In the genomic region with DNA sequence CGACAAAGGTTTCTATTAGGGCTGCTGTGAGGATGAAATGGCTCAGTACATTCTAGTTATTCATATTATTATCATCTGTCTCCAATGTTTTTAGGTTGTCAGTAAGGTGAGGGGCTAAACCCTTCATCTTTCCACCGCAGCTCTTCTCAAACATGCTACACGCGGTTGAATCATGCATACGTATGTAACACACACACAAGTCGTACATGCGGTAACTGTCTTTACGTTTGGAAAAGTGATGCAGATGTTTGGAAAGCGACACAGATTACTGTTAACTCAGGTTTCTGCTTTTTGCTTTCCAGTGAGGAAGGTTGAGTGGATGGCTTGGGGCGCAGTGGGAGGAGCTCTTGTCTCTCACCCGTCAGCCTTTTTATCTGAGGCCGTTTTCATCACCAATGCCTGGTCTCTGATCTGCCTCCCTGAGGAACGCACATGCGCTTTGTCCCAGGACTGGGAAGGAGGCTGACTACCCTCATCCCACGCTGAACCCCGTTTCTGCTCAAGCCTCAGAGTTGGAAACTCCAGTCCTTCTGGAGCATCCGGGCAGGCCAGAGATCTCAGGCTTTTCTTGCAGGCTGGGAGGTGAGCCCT, we compare ENCODE assay signal across 11 cellular contexts. TPM values are rescaled to one million over a fixed set of nuclear protein-coding genes. Genes with fewer than 3 reads are reported as not detected.
DNase-seq lines count a peak whose midpoint lies in the region; ATAC-seq and TF ChIP-seq lines count a peak whose summit lies in the region.
"Had no signal": no experiment of that assay in that cellular context is flagged by ENCODE, and none has a peak within 500 bp of the region (broad histone marks: within the 10 kb centered on the region; RNA-seq: fewer than 3 reads in every experiment).

No MANE protein-coding gene starts in this region.

- H3K9ac ChIP-seq in NT2/D1 (ENCODE audit: insufficient read length, low read depth): peak overlapping the region; percentile 68

- no peaks in the 10 kb centered on the region for H3K9me3 Mint-ChIP-seq in naive thymus-derived CD4-positive, alpha-beta T cell
- H3K9me3 Mint-ChIP-seq in CD14-positive monocyte: peaks cover 0 to 11% (median 5%) of the 10 kb centered on the region in 7 donors

- TF ChIP-seq CTCF in AG10803 (conservative IDR thresholded peaks at IDR 0.05; ENCODE audit: low read length) (no peak), CD14-positive monocyte (IDR thresholded peaks at IDR 0.05) (no peak)

- in situ Hi-C loops in KBM-7 (cut with MboI; ENCODE audit: low pct_unique_long_range_greater_than_20kb, low sequenced_read_pairs): no loop called here

- no peaks in the 10 kb centered on the region for H3K36me3 Mint-ChIP-seq in naive thymus-derived CD4-positive, alpha-beta T cell
- H3K36me3 Mint-ChIP-seq in CD14-positive monocyte: peaks cover 0 to 6% of the 10 kb centered on the region in 2 donors

- H3K4me3 Mint-ChIP-seq in naive thymus-derived CD4-positive, alpha-beta T cell: peak overlapping the region in 6 of 10 donors; percentile 5 to 82 (median 48)
- H3K4me3 Mint-ChIP-seq in CD14-positive monocyte: peak overlapping the region in 1 of 2 donors; percentile 96

- POLR2A ChIA-PET in naive thymus-derived CD4-positive, alpha-beta T cell (lab: Charles Lee): no interaction called here

- intact Hi-C loops in naive thymus-derived CD4-positive, alpha-beta T cell (cut with micrococcal nuclease): loop anchor here in 1 of 2 donors (5.0 kb wide), 1 partner anchor 187 kb away; no protein-coding TSS in a partner anchor
- intact Hi-C loops in CD14-positive monocyte (cut with micrococcal nuclease): no loop called here

- no peaks in the 10 kb centered on the region for H3K36me3 ChIP-seq in NT2/D1 (ENCODE audit: insufficient read depth, insufficient read length, low read length)
- H3K36me3 ChIP-seq in naive thymus-derived CD4-positive, alpha-beta T cell (ENCODE audit: control insufficient read depth in 2 of 3, insufficient read depth in 3 of 3, low read length in 3 of 3): no peaks in the 10 kb centered on the region
- H3K36me3 ChIP-seq: esophagus squamous epithelium had no signal

- peak overlapping the region; percentile 75 for H3K27ac ChIP-seq in epithelial cell of prostate
- no peak overlapping the region for H3K27ac ChIP-seq in naive thymus-derived CD4-positive, alpha-beta T cell (ENCODE audit: low read depth, low read length)

- CTCF ChIA-PET in naive thymus-derived CD4-positive, alpha-beta T cell (lab: Charles Lee): no interaction called here

- peaks cover 66 to 94% (median 71%) of the 10 kb centered on the region in 5 donors for H3K27me3 Mint-ChIP-seq in naive thymus-derived CD4-positive, alpha-beta T cell
- peaks cover 68 to 94% (median 83%) of the 10 kb centered on the region in 3 donors for H3K27me3 Mint-ChIP-seq in CD14-positive monocyte (ENCODE audit: low read depth in 3 of 3)

- H3K4me1 Mint-ChIP-seq in naive thymus-derived CD4-positive, alpha-beta T cell: peaks cover 0 to 23% (median 5%) of the 10 kb centered on the region in 7 donors
- peaks cover 13% of the 10 kb centered on the region for H3K4me1 Mint-ChIP-seq in CD14-positive monocyte

- H3K4me3 ChIP-seq in AG10803 (ENCODE audit: low read length) (peak overlapping the region; percentile 71), NT2/D1 (ENCODE audit: insufficient read length, low read depth) (peak overlapping the region; percentile 5)
- H3K4me3 ChIP-seq in naive thymus-derived CD4-positive, alpha-beta T cell (ENCODE audit: low read length): no peak overlapping the region

- H3K27ac Mint-ChIP-seq in naive thymus-derived CD4-positive, alpha-beta T cell: no peak overlapping the region
- H3K27ac Mint-ChIP-seq in CD14-positive monocyte: no peak overlapping the region

- no peak for ATAC-seq in naive thymus-derived CD4-positive, alpha-beta T cell
- no peak for ATAC-seq in HG02763 (IDR thresholded peaks at IDR 0.05; ENCODE audit: unreplicated experiment)

- DNase-seq in AG10803 (ENCODE audit: low read depth) (no peak), NT2/D1 (ENCODE audit: low read depth, low spot score) (no peak), epithelial cell of prostate (ENCODE audit: low read depth, low spot score) (no peak), DMS53 (lab: John Stamatoyannopoulos, UW) (no peak), CD14-positive monocyte (ENCODE audit: low spot score) (no peak), KBM-7 (no peak)
- DNase-seq in naive thymus-derived CD4-positive, alpha-beta T cell: no peak
- DNase-seq: amniotic stem cell, esophagus squamous epithelium had no signal

- H3K27me3 ChIP-seq in NT2/D1 (ENCODE audit: insufficient read depth, insufficient read length): peaks cover 96% of the 10 kb centered on the region
- peaks cover 4 to 9% of the 10 kb centered on the region in 2 donors for H3K27me3 ChIP-seq in naive thymus-derived CD4-positive, alpha-beta T cell (ENCODE audit: control insufficient read depth in 2 of 2, insufficient read depth in 2 of 2, low read length in 2 of 2)

- no peaks in the 10 kb centered on the region for H3K9me3 ChIP-seq in NT2/D1 (ENCODE audit: insufficient read depth, low read length)
- no peaks in the 10 kb centered on the region for H3K9me3 ChIP-seq in naive thymus-derived CD4-positive, alpha-beta T cell (ENCODE audit: control insufficient read depth in 2 of 3, low read length in 3 of 3)
- H3K9me3 ChIP-seq: esophagus squamous epithelium had no signal

- peaks cover 14% of the 10 kb centered on the region for H3K4me1 ChIP-seq in NT2/D1 (ENCODE audit: insufficient read depth, insufficient read length)
- no peaks in the 10 kb centered on the region for H3K4me1 ChIP-seq in naive thymus-derived CD4-positive, alpha-beta T cell (ENCODE audit: control insufficient read depth in 2 of 2, insufficient read depth in 2 of 2, low read length in 2 of 2)

RNA-seq across cellular contexts. Expression of a gene that starts 3.2 kb away (rescaled TPM):
- total RNA-seq in naive thymus-derived CD4-positive, alpha-beta T cell: not detected
- polyA plus RNA-seq in naive thymus-derived CD4-positive, alpha-beta T cell: not detected
- not detected for polyA plus RNA-seq in CD14-positive monocyte
- total RNA-seq: activated CD8-positive, alpha-beta memory T cell treated with anti-CD3 and anti-CD28 coated beads for 36 hours had no signal

RNA-seq across cellular contexts. Expression of a gene that starts 8.6 kb away (rescaled TPM):
- not detected for total RNA-seq in naive thymus-derived CD4-positive, alpha-beta T cell
- not detected for polyA plus RNA-seq in naive thymus-derived CD4-positive, alpha-beta T cell
- not detected for polyA plus RNA-seq in CD14-positive monocyte
- total RNA-seq: activated CD8-positive, alpha-beta memory T cell treated with anti-CD3 and anti-CD28 coated beads for 36 hours had no signal

RNA-seq across cellular contexts. Expression of a gene that starts 20.2 kb away (rescaled TPM):
- 10 to 100 TPM; 17.6 to 46.7 (median 29.9) TPM for total RNA-seq in naive thymus-derived CD4-positive, alpha-beta T cell
- polyA plus RNA-seq in naive thymus-derived CD4-positive, alpha-beta T cell: 10 to 100 TPM; 16.7 to 28.1 TPM
- 10 to 100 TPM in 1 of 2 donors, 1 to 10 TPM in 1; 7.2 to 11.7 TPM for polyA plus RNA-seq in CD14-positive monocyte
